24 cellular contexts compared by ENCODE assay signal in the genomic region with DNA sequence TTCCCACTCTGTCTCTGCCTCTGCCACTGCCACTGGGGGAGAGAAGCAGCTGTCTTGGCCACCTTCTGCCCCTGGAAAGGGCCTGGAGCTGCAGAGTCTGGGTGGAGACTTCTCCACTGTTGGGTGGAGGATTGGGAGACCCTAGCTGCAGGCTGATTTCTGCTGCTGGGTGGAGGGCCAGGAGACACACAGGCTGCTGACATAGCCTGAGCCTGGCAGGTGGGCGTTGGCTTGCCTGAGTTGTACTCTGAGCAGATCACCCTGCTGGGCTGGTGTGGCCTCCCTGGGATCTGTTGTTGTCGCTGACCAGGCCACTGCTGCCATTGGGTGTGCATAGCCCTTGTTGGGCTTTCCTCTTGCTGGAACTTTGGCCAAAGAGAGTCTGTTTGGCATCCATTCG.
DNase-seq lines count a peak whose midpoint lies in the region; ATAC-seq, FAIRE-seq and TF ChIP-seq lines count a peak whose summit lies in the region.
"Had no signal": no experiment of that assay in that cellular context is flagged by ENCODE, and none has a peak within 500 bp of the region (broad histone marks: within the 10 kb centered on the region; RNA-seq: fewer than 3 reads in every experiment).

No MANE protein-coding gene starts in this region.

- H3K4me1 ChIP-seq in HepG2 (ENCODE audit: insufficient read depth, low read length) (no peaks in the 10 kb centered on the region), right lobe of liver (no peaks in the 10 kb centered on the region), H1 (replicated peaks in 1 of 4; ENCODE audit: control insufficient read depth in 3 of 4, insufficient read depth in 4 of 4, low read length in 3 of 4) (peaks cover 13 to 27% (median 17%) of the 10 kb centered on the region in 4 experiments), neuronal stem cell (ENCODE audit: control insufficient read depth in 2 of 2, insufficient read depth in 1 of 2, low read depth in 1 of 2, low read length in 2 of 2) (peaks cover 0 to 15% of the 10 kb centered on the region in 2 donors), aorta (ENCODE audit: control insufficient read depth in 1 of 2, insufficient read depth in 2 of 2, low read length in 2 of 2) (no peaks in the 10 kb centered on the region), tibial artery (no peaks in the 10 kb centered on the region), uterus (no peaks in the 10 kb centered on the region)
- H3K4me1 ChIP-seq: HAP-1 had no signal

- 25% methylated on average over 3 of the region's 3 CpGs for WGBS in HepG2 (ENCODE audit: low lambda C conversion rate)
- whole genome bisulfite sequencing in right lobe of liver (ENCODE audit: insufficient coverage, low coverage, low lambda C conversion rate, missing lambda C conversion rate) = 50% methylated on average over 1 of the region's 3 CpGs
- WGBS in H1 (ENCODE audit: extremely low coverage in 1 of 2, insufficient coverage in 1 of 2, insufficient read length in 1 of 2, insufficient replicate concordance in 2 of 2, low coverage in 1 of 2, low lambda C conversion rate in 2 of 2, missing lambda C conversion rate in 1 of 2), 2 experiments = 86% methylated on average over 3 of the region's 3 CpGs; no CpG with 5 or more reads in 1 of the 2 experiments
- WGBS in neuronal stem cell (ENCODE audit: extremely low coverage in 2 of 2, insufficient read length in 2 of 2, insufficient replicate concordance in 1 of 2), 2 donors = no CpG with 5 or more reads among the region's 3 CpGs
- 77 to 79% methylated on average over 3 of the region's 3 CpGs for WGBS in aorta, 2 donors

- no peak overlapping the region for H3K27ac ChIP-seq in HepG2 (ENCODE audit: extremely low read length, insufficient read depth, low read length)
- no peak overlapping the region for H3K27ac ChIP-seq in right lobe of liver
- H3K27ac ChIP-seq in H1 (ENCODE audit: low read depth, low read length) = no peak overlapping the region
- no peak overlapping the region for H3K27ac ChIP-seq in neuronal stem cell (replicated peaks; ENCODE audit: low read length)
- no peak overlapping the region for H3K27ac ChIP-seq in aorta (ENCODE audit: low read depth in 1 of 2, low read length in 2 of 2)
- H3K27ac ChIP-seq in tibial artery = no peak overlapping the region
- no peak overlapping the region for H3K27ac ChIP-seq in uterus
- H3K27ac ChIP-seq: 22Rv1, GM23248 had no signal

- DNase-seq in HepG2 (ENCODE audit: low spot score) (no peak), right lobe of liver (no peak), H1 (ENCODE audit: low read depth in 1 of 2, low spot score in 2 of 2) (peak in 1 of 2 experiments; percentile 43), neuronal stem cell (ENCODE audit: low spot score) (no peak), aorta (peak in 1 of 2 donors; percentile 59), tibial artery (no peak), uterus (no peak)
- no peak for DNase-seq in activated CD4-positive, alpha-beta memory T cell treated with anti-CD3 and anti-CD28 coated beads, Interleukin-2, amount 10 ng/mL, durations not matched to agents 7 days and 5 days
- DNase-seq: C1 segment of cervical spinal cord; Calu3; CD4-positive, alpha-beta memory T cell; COR-L47; DMS53; DMS79 treated with DMSO at 0.1 percent for 48 hours; GM23248; HFFc6 had no signal

- H2BK12ac ChIP-seq in H1 (ENCODE audit: low read depth, low read length) (no peak overlapping the region), neuronal stem cell (ENCODE audit: low read length) (no peak overlapping the region)

- no peaks in the 10 kb centered on the region for H4K20me1 ChIP-seq in HepG2 (ENCODE audit: insufficient read depth, low read length)
- no peaks in the 10 kb centered on the region for H4K20me1 ChIP-seq in H1 (replicated peaks in 1 of 2; ENCODE audit: control insufficient read depth in 1 of 2, insufficient read depth in 2 of 2, low read length in 2 of 2)

- H2BK20ac ChIP-seq in H1 (ENCODE audit: low read length) = no peak overlapping the region

- POLR2A ChIA-PET in HepG2 (lab: Yijun Ruan, JAX) = no interaction called here
- POLR2A ChIA-PET in H1 (lab: Charles Lee; ENCODE audit: partially characterized antibody) = no interaction called here
- POLR2A ChIA-PET in activated CD4-positive, alpha-beta memory T cell treated with anti-CD3 and anti-CD28 coated beads, Interleukin-2, amount 10 ng/mL, durations not matched to agents 7 days and 5 days (lab: Charles Lee) = no interaction called here

- no peak overlapping the region for H4K91ac ChIP-seq in H1 (replicated peaks; ENCODE audit: insufficient read length, low read length)
- H4K91ac ChIP-seq in neuronal stem cell (ENCODE audit: low read depth, low read length, poor library complexity) = no peak overlapping the region

- no TSS peak for BruUV-seq in HepG2 (replicated peaks; lab: Mats Ljungman, UMichigan)

- 0 out of 3 replicates have a peak, but pooled peaks have one; percentile 25 for ATAC-seq in HepG2
- no peak for ATAC-seq in right lobe of liver
- peak; percentile 19 for ATAC-seq in aorta (ENCODE audit: low FRiP score)

- H3K27me3 ChIP-seq in HepG2 (ENCODE audit: control insufficient read depth in 1 of 2, insufficient read depth in 2 of 2, low read length in 2 of 2) (peaks cover 12 to 41% of the 10 kb centered on the region in 2 experiments), right lobe of liver (no peaks in the 10 kb centered on the region), H1 (replicated peaks in 1 of 4; ENCODE audit: control insufficient read depth in 3 of 4, extremely low read depth in 1 of 4, insufficient read depth in 3 of 4, low read length in 3 of 4) (no peaks in the 10 kb centered on the region), neuronal stem cell (ENCODE audit: control insufficient read depth in 3 of 3, insufficient read depth in 3 of 3, low read depth in 1 of 3, low read length in 3 of 3) (peaks cover 0 to 23% (median 0%) of the 10 kb centered on the region in 3 experiments), aorta (ENCODE audit: control insufficient read depth in 1 of 2, insufficient read depth in 2 of 2, low read length in 1 of 2) (no peaks in the 10 kb centered on the region), tibial artery (peaks cover 0 to 5% of the 10 kb centered on the region in 2 donors), uterus (no peaks in the 10 kb centered on the region)

- H2AFZ ChIP-seq in HepG2 (ENCODE audit: low read length) = no peak overlapping the region
- H2AFZ ChIP-seq in H1 (ENCODE audit: low read length) = no peak overlapping the region
- H2AFZ ChIP-seq in neuronal stem cell (ENCODE audit: low read length) = no peak overlapping the region
- H2AFZ ChIP-seq: GM23248 had no signal

- no peak overlapping the region for H3K4me3 Mint-ChIP-seq in activated CD4-positive, alpha-beta memory T cell treated with anti-CD3 and anti-CD28 coated beads, Interleukin-2, amount 10 ng/mL, durations not matched to agents 7 days and 5 days
- H3K4me3 Mint-ChIP-seq: B cell; CD4-positive, alpha-beta memory T cell; HFFc6 had no signal

- no peaks in the 10 kb centered on the region; the same call in 1 of the 2 replicates for H3K79me1 ChIP-seq in H1 (ENCODE audit: low read depth, low read length)
- H3K79me1 ChIP-seq in neuronal stem cell (ENCODE audit: low read depth, low read length) = no peaks in the 10 kb centered on the region

- intact Hi-C loops in HepG2 (cut with micrococcal nuclease; ENCODE audit: unreplicated experiment) = no loop called here
- intact Hi-C loops in right lobe of liver (cut with DNase I) = no loop called here
- intact Hi-C loops in aorta (cut with DNase I) = no loop called here
- intact Hi-C loops in tibial artery (cut with DNase I; ENCODE audit: low total_unique reads) = no loop called here
- intact Hi-C loops in uterus (cut with DNase I; ENCODE audit: low total_unique reads) = no loop called here

- H3K36me3 ChIP-seq in HepG2 (replicated peaks in 1 of 2; ENCODE audit: control insufficient read depth in 1 of 2, insufficient read depth in 2 of 2, low read length in 2 of 2) = no peaks in the 10 kb centered on the region
- no peaks in the 10 kb centered on the region for H3K36me3 ChIP-seq in right lobe of liver
- no peaks in the 10 kb centered on the region for H3K36me3 ChIP-seq in H1 (ENCODE audit: control insufficient read depth in 2 of 4, insufficient read depth in 4 of 4, low read length in 3 of 4)
- H3K36me3 ChIP-seq in neuronal stem cell (replicated peaks in 1 of 2; ENCODE audit: control insufficient read depth in 2 of 2, insufficient read depth in 2 of 2, low read length in 2 of 2) = no peaks in the 10 kb centered on the region
- H3K36me3 ChIP-seq in aorta (ENCODE audit: control insufficient read depth in 1 of 2, insufficient read depth in 2 of 2, low read length in 1 of 2) = no peaks in the 10 kb centered on the region
- no peaks in the 10 kb centered on the region for H3K36me3 ChIP-seq in tibial artery
- H3K36me3 ChIP-seq in uterus = no peaks in the 10 kb centered on the region
- H3K36me3 ChIP-seq: HAP-1 had no signal

- no peak overlapping the region for H3K14ac ChIP-seq in H1 (ENCODE audit: insufficient read length)
- H3K14ac ChIP-seq in neuronal stem cell (ENCODE audit: low read length) = no peak overlapping the region

- H3K4me3 ChIP-seq in HepG2 (replicated peaks in 1 of 3; ENCODE audit: insufficient read depth in 1 of 3, low read depth in 2 of 3, low read length in 3 of 3) (no peak overlapping the region), right lobe of liver (no peak overlapping the region), H1 (ENCODE audit: extremely low read depth in 1 of 4, insufficient read depth in 2 of 4, low read depth in 3 of 4, low read length in 4 of 4) (no peak overlapping the region), neuronal stem cell (ENCODE audit: low read length in 2 of 2) (no peak overlapping the region), aorta (ENCODE audit: low read length in 2 of 2) (no peak overlapping the region), tibial artery (no peak overlapping the region), uterus (no peak overlapping the region)
- H3K4me3 ChIP-seq: GM23248, HAP-1 had no signal

- no peak for FAIRE-seq in HepG2 (lab: Jason Lieb, UNC)
- no peak for FAIRE-seq in H1 (lab: Jason Lieb, UNC)
- FAIRE-seq: A204.1, G401.6, GM12892, GM19239, H54 had no signal

- H2BK5ac ChIP-seq in H1 (ENCODE audit: low read depth, low read length) = no peak overlapping the region
- peak overlapping the region; percentile 42 for H2BK5ac ChIP-seq in neuronal stem cell (ENCODE audit: low read length)

- no peak overlapping the region for H3K4ac ChIP-seq in H1 (replicated peaks; ENCODE audit: insufficient read length, low read depth, low read length)
- H3K4ac ChIP-seq in neuronal stem cell (ENCODE audit: low read length) = no peak overlapping the region

- H4K5ac ChIP-seq in H1 (ENCODE audit: insufficient read length, low read depth, low read length) = peak overlapping the region; percentile 10

- CTCF ChIA-PET in HepG2 (lab: Yijun Ruan, JAX; ENCODE audit: low intra/inter-chr PET ratio, low total read pairs) (no interaction called here), H1 (lab: Charles Lee; ENCODE audit: partially characterized antibody) (interaction anchor here (1.0 to 1.4 kb wide), 5 partner anchors 10 to 29 kb away, joined by 3 to 4 read pairs (median 3); no protein-coding TSS in a partner anchor)
- CTCF ChIA-PET in activated CD4-positive, alpha-beta memory T cell treated with anti-CD3 and anti-CD28 coated beads, Interleukin-2, amount 10 ng/mL, durations not matched to agents 7 days and 5 days (lab: Charles Lee) = interaction anchor here (1.1 kb wide), 1 partner anchor 20 kb away, joined by 3 read pairs; no protein-coding TSS in a partner anchor

- no peak for TF ChIP-seq POLR2A in HepG2 (IDR thresholded peaks at IDR 0.05; ENCODE audit: insufficient read depth in 1 of 2, low read depth in 2 of 2, low read length in 2 of 2)
- no peak for TF ChIP-seq POLR2A in right lobe of liver (IDR thresholded peaks at IDR 0.05)
- TF ChIP-seq POLR2A in H1 (IDR thresholded peaks at IDR 0.05; ENCODE audit: control extremely low read depth in 1 of 2, low read depth in 2 of 2, low read length in 2 of 2) = no peak
- TF ChIP-seq POLR2A in uterus (IDR thresholded peaks at IDR 0.05) = no peak

- H3K36me3 Mint-ChIP-seq in activated CD4-positive, alpha-beta memory T cell treated with anti-CD3 and anti-CD28 coated beads, Interleukin-2, amount 10 ng/mL, durations not matched to agents 7 days and 5 days (ENCODE audit: low read depth) = no peaks in the 10 kb centered on the region
- H3K36me3 Mint-ChIP-seq: CD4-positive, alpha-beta memory T cell had no signal

- no peak overlapping the region for H3K23ac ChIP-seq in H1 (ENCODE audit: insufficient read length)
- H3K23ac ChIP-seq in neuronal stem cell (ENCODE audit: low read depth, low read length, poor library complexity) = no peak overlapping the region

- H3K23me2 ChIP-seq in H1 (ENCODE audit: low read depth, low read length) = no peaks in the 10 kb centered on the region; the same call in 1 of the 2 replicates

- H2BK120ac ChIP-seq in H1 (replicated peaks; ENCODE audit: low read depth, low read length) (no peak overlapping the region), neuronal stem cell (ENCODE audit: low read depth, low read length) (no peak overlapping the region)

- no peak overlapping the region for H3K4me2 ChIP-seq in HepG2 (ENCODE audit: low read depth, low read length)
- no peak overlapping the region for H3K4me2 ChIP-seq in H1 (ENCODE audit: insufficient read depth in 1 of 2, low read depth in 2 of 2, low read length in 2 of 2)
- no peak overlapping the region for H3K4me2 ChIP-seq in neuronal stem cell (ENCODE audit: insufficient read depth, low read length, poor library complexity, severe bottlenecking)

- H3K9me3 ChIP-seq in HepG2 (ENCODE audit: low read length) (0 out of 2 replicates have a peak, but pooled peaks cover 3% of the 10 kb centered on the region), right lobe of liver (no peaks in the 10 kb centered on the region), H1 (ENCODE audit: insufficient read depth in 2 of 2, low read depth in 1 of 2, low read length in 1 of 2) (peaks cover 0 to 2% of the 10 kb centered on the region in 2 experiments; a peak in 1 of 4 replicates), neuronal stem cell (replicated peaks in 1 of 2; ENCODE audit: control insufficient read depth in 2 of 2, insufficient read depth in 1 of 2, low read depth in 1 of 2, low read length in 2 of 2) (peaks cover 0 to 2% of the 10 kb centered on the region in 2 donors), aorta (ENCODE audit: control insufficient read depth, low read length) (peaks cover 1% of the 10 kb centered on the region), tibial artery (no peaks in the 10 kb centered on the region), uterus (no peaks in the 10 kb centered on the region)

- H3K4me1 Mint-ChIP-seq in activated CD4-positive, alpha-beta memory T cell treated with anti-CD3 and anti-CD28 coated beads, Interleukin-2, amount 10 ng/mL, durations not matched to agents 7 days and 5 days = no peaks in the 10 kb centered on the region
- H3K4me1 Mint-ChIP-seq: B cell; CD4-positive, alpha-beta memory T cell had no signal

- no peak for TF ChIP-seq RAD21 in HepG2 (CRISPR knock-in tag; IDR thresholded peaks at IDR 0.05)
- no peak for TF ChIP-seq RAD21 in H1 (IDR thresholded peaks at IDR 0.05 in 1 of 2, conservative IDR thresholded peaks at IDR 0.05 in 1 of 2; ENCODE audit: low read depth in 2 of 2, low read length in 2 of 2)

- H3K18ac ChIP-seq in H1 (ENCODE audit: extremely low read depth, low read length) (no peak overlapping the region; the same call in 1 of the 2 replicates), neuronal stem cell (ENCODE audit: low read length) (peak overlapping the region; percentile 62)

- peak overlapping the region; percentile 30 for H3K56ac ChIP-seq in H1 (replicated peaks; ENCODE audit: insufficient read length, low read depth, low read length)

- no peak overlapping the region for H3K9ac ChIP-seq in HepG2 (ENCODE audit: insufficient read depth, low read depth, low read length)
- no peak overlapping the region for H3K9ac ChIP-seq in H1 (replicated peaks in 1 of 4; ENCODE audit: extremely low read depth in 1 of 4, low read depth in 3 of 4, low read length in 3 of 4)
- peak overlapping the region; percentile 10 for H3K9ac ChIP-seq in neuronal stem cell (ENCODE audit: low read depth, low read length, poor library complexity)
- H3K9ac ChIP-seq: GM23248 had no signal

- no peak for TF ChIP-seq EP300 in HepG2 (IDR thresholded peaks at IDR 0.05; ENCODE audit: low read depth in 2 of 2, low read length in 2 of 2)
- no peak for TF ChIP-seq EP300 in HepG2 (CRISPR knock-in tag; IDR thresholded peaks at IDR 0.05; ENCODE audit: borderline replicate concordance)
- no peak for TF ChIP-seq EP300 in H1 (IDR thresholded peaks at IDR 0.05; ENCODE audit: borderline replicate concordance in 1 of 2, low read depth in 2 of 2, low read length in 2 of 2)

- no peaks in the 10 kb centered on the region for H3K9me3 Mint-ChIP-seq in activated CD4-positive, alpha-beta memory T cell treated with anti-CD3 and anti-CD28 coated beads, Interleukin-2, amount 10 ng/mL, durations not matched to agents 7 days and 5 days
- H3K9me3 Mint-ChIP-seq: HFFc6 had no signal

- TF ChIP-seq CTCF in HepG2 (CRISPR knock-in tag; IDR thresholded peaks at IDR 0.05) (no peak), right lobe of liver (IDR thresholded peaks at IDR 0.05) (no peak), H1 (IDR thresholded peaks at IDR 0.05; ENCODE audit: control extremely low read depth in 1 of 3, insufficient read depth in 1 of 3, low read depth in 1 of 3, low read length in 3 of 3) (no peak), tibial artery (IDR thresholded peaks at IDR 0.05) (no peak), uterus (IDR thresholded peaks at IDR 0.05) (no peak)

- H2AK5ac ChIP-seq in H1 (ENCODE audit: low read depth, low read length) (no peak overlapping the region; the same call in 1 of the 2 replicates), neuronal stem cell (ENCODE audit: low read depth, low read length) (peak overlapping the region; percentile 23)

- no peak overlapping the region for H3K27ac Mint-ChIP-seq in activated CD4-positive, alpha-beta memory T cell treated with anti-CD3 and anti-CD28 coated beads, Interleukin-2, amount 10 ng/mL, durations not matched to agents 7 days and 5 days
- H3K27ac Mint-ChIP-seq: B cell; CD4-positive, alpha-beta memory T cell; HFFc6 had no signal

- H3K79me2 ChIP-seq in HepG2 (ENCODE audit: insufficient read depth, low read length) (no peaks in the 10 kb centered on the region), H1 (ENCODE audit: control insufficient read depth in 1 of 2, insufficient read depth in 2 of 2, low read length in 2 of 2) (no peaks in the 10 kb centered on the region)

- H3K27me3 Mint-ChIP-seq in activated CD4-positive, alpha-beta memory T cell treated with anti-CD3 and anti-CD28 coated beads, Interleukin-2, amount 10 ng/mL, durations not matched to agents 7 days and 5 days = peaks cover 13% of the 10 kb centered on the region

- no peak overlapping the region; the same call in 1 of the 2 replicates for H4K8ac ChIP-seq in H1 (ENCODE audit: extremely low read depth, insufficient read depth, low read length)
- no peak overlapping the region for H4K8ac ChIP-seq in neuronal stem cell (ENCODE audit: low read depth, low read length)

- no peak overlapping the region for H2BK15ac ChIP-seq in H1 (ENCODE audit: low read length)
- no peak overlapping the region for H2BK15ac ChIP-seq in neuronal stem cell (ENCODE audit: low read length)

- in situ Hi-C loops in HepG2 (cut with HindIII; ENCODE audit: extremely low pct_ligation_motif_present, low pct_unique_long_range_greater_than_20kb) = no loop called here

Comparison
In these comparisons a context has a peak if more than half of its experiments do, and no peak if none do; other contexts are left out.
1. ATAC-seq: peak in HepG2 (single experiment) and aorta (single experiment); none in right lobe of liver (0 of 4).